1 cellular context compared by ENCODE assay signal in genomic region chr11:63940786-63941185, GRCh38.
A peak's percentile ranks its signal among the peaks of the same experiment; 100 is the strongest.
TF ChIP-seq lines count a peak whose summit lies in the region.

No MANE protein-coding gene starts in this region.

TF ChIP-seq in K562, 482 proteins besides CTCF, POLR2A, EP300 and RAD21:
- TF ChIP-seq IRF2 (CRISPR knock-in tag; IDR thresholded peaks at IDR 0.05) (no peak), DPF2 (IDR thresholded peaks at IDR 0.05) (no peak), BCOR (IDR thresholded peaks at IDR 0.05) (no peak), HDAC8 (tag; IDR thresholded peaks at IDR 0.05) (no peak), FUS (optimal IDR thresholded peaks at IDR 0.05; ENCODE audit: low read depth, low read length) (no peak), ZNF830 (CRISPR knock-in tag; IDR thresholded peaks at IDR 0.05) (no peak), JUN (IDR thresholded peaks at IDR 0.05; ENCODE audit: borderline replicate concordance, low read depth, low read length) (no peak), JUN (CRISPR knock-in tag; IDR thresholded peaks at IDR 0.05; ENCODE audit: borderline replicate concordance) (no peak), RCOR1 (IDR thresholded peaks at IDR 0.05; ENCODE audit: borderline replicate concordance in 1 of 2, low read depth in 2 of 2, low read length in 2 of 2) (no peak), KAT8 (IDR thresholded peaks at IDR 0.05; ENCODE audit: low read depth) (0 out of 2 replicates have a peak, but pooled peaks have one; percentile 34), SRSF7 (optimal IDR thresholded peaks at IDR 0.05; ENCODE audit: low read depth, low read length) (no peak), NR3C1 (CRISPR knock-in tag; IDR thresholded peaks at IDR 0.05) (no peak), SPI1 (IDR thresholded peaks at IDR 0.05; ENCODE audit: borderline replicate concordance, low read depth, low read length) (peak; percentile 48; the same call in 1 of the 2 replicates), GABPA (tag; conservative IDR thresholded peaks at IDR 0.05; ENCODE audit: low read depth) (no peak), ZBTB11 (CRISPR knock-in tag; IDR thresholded peaks at IDR 0.05) (no peak), ZNF140 (CRISPR knock-in tag; IDR thresholded peaks at IDR 0.05) (0 out of 2 replicates have a peak, but pooled peaks have one; percentile 11)
- TF ChIP-seq, protein P1, sequence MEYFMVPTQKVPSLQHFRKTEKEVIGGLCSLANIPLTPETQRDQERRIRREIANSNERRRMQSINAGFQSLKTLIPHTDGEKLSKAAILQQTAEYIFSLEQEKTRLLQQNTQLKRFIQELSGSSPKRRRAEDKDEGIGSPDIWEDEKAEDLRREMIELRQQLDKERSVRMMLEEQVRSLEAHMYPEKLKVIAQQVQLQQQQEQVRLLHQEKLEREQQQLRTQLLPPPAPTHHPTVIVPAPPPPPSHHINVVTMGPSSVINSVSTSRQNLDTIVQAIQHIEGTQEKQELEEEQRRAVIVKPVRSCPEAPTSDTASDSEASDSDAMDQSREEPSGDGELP (CRISPR knock-in tag; IDR thresholded peaks at IDR 0.05; ENCODE audit: borderline replicate concordance) = no peak
- TF ChIP-seq, protein P2, sequence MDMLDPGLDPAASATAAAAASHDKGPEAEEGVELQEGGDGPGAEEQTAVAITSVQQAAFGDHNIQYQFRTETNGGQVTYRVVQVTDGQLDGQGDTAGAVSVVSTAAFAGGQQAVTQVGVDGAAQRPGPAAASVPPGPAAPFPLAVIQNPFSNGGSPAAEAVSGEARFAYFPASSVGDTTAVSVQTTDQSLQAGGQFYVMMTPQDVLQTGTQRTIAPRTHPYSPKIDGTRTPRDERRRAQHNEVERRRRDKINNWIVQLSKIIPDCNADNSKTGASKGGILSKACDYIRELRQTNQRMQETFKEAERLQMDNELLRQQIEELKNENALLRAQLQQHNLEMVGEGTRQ (CRISPR knock-in tag; IDR thresholded peaks at IDR 0.05) = no peak
- TF ChIP-seq, protein P3, sequence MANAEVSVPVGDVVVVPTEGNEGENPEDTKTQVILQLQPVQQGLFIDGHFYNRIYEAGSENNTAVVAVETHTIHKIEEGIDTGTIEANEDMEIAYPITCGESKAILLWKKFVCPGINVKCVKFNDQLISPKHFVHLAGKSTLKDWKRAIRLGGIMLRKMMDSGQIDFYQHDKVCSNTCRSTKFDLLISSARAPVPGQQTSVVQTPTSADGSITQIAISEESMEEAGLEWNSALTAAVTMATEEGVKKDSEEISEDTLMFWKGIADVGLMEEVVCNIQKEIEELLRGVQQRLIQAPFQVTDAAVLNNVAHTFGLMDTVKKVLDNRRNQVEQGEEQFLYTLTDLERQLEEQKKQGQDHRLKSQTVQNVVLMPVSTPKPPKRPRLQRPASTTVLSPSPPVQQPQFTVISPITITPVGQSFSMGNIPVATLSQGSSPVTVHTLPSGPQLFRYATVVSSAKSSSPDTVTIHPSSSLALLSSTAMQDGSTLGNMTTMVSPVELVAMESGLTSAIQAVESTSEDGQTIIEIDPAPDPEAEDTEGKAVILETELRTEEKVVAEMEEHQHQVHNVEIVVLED (CRISPR knock-in tag; IDR thresholded peaks at IDR 0.05) = no peak
